Comparison of ENCODE assay signal across 8 cellular contexts in genomic region chr21:43865471-43866181, GRCh38. TPM values are rescaled to one million over a fixed set of nuclear protein-coding genes. Genes with fewer than 3 reads are reported as not detected.
DNase-seq lines count a peak whose midpoint lies in the region; ATAC-seq and TF ChIP-seq lines count a peak whose summit lies in the region.

No MANE protein-coding gene starts in this region.

- H3K27me3 Mint-ChIP-seq in natural killer cell treated with Interleukin-12 subunit alpha and Interleukin-12 subunit beta and Interleukin-15 and Interleukin-18, amount 100 ng/mL, for 72 hours = no peaks in the 10 kb centered on the region
- peaks cover 2% of the 10 kb centered on the region for H3K27me3 Mint-ChIP-seq in type B pancreatic cell

- H3K36me3 Mint-ChIP-seq in natural killer cell treated with Interleukin-12 subunit alpha and Interleukin-12 subunit beta and Interleukin-15 and Interleukin-18, amount 100 ng/mL, for 72 hours = peaks cover 6% of the 10 kb centered on the region
- H3K36me3 Mint-ChIP-seq in type B pancreatic cell = peaks cover 10% of the 10 kb centered on the region

- H3K4me2 ChIP-seq in fibroblast of lung (ENCODE audit: extremely low read depth, insufficient read depth, low read length) = peak overlapping the region; percentile 90

- no peaks in the 10 kb centered on the region for H3K9me3 Mint-ChIP-seq in natural killer cell treated with Interleukin-12 subunit alpha and Interleukin-12 subunit beta and Interleukin-15 and Interleukin-18, amount 100 ng/mL, for 72 hours
- no peaks in the 10 kb centered on the region for H3K9me3 Mint-ChIP-seq in type B pancreatic cell

- DNase-seq in GM12864 (ENCODE audit: low read depth) (no peak), activated T-cell treated with anti-CD3 and anti-CD28 coated beads for 4 hours (peak; percentile 49), fibroblast of lung (ENCODE audit: low read depth in 2 of 2) (peak; percentile 26 to 29), type B pancreatic cell (ENCODE audit: extremely low spot score, unreplicated experiment) (no peak), A172 (ENCODE audit: low spot score) (no peak), MV-4-11 (lab: John Stamatoyannopoulos, UW) (no peak)
- DNase-seq in natural killer cell treated with Interleukin-12 subunit alpha and Interleukin-12 subunit beta and Interleukin-15 and Interleukin-18, amount 100 ng/mL, for 72 hours (ENCODE audit: low spot score) = peak; percentile 75

- H3K4me3 ChIP-seq in GM12864 (ENCODE audit: low read depth, low read length) (peak overlapping the region; percentile 80), fibroblast of lung (replicated peaks in 1 of 4; ENCODE audit: control extremely low read depth in 1 of 4, insufficient read depth in 1 of 4, low read depth in 3 of 4, low read length in 4 of 4) (peak overlapping the region; percentile 37 to 80 (median 64))

- peak; percentile 75 to 83 for ATAC-seq in natural killer cell treated with Interleukin-12 subunit alpha and Interleukin-12 subunit beta and Interleukin-15 and Interleukin-18, amount 100 ng/mL, for 72 hours

- peak overlapping the region; percentile 82 for H3K27ac ChIP-seq in KOPT-K1 (ENCODE audit: low read depth, low read length, poor library complexity, severe bottlenecking)
- H3K27ac ChIP-seq in fibroblast of lung (ENCODE audit: insufficient read depth, low read length) = peak overlapping the region; percentile 69

- TF ChIP-seq CTCF in GM12864 (IDR thresholded peaks at IDR 0.05; ENCODE audit: low read depth, low read length, missing control alignments) = no peak
- TF ChIP-seq CTCF in fibroblast of lung (conservative IDR thresholded peaks at IDR 0.05 in 1 of 2, IDR thresholded peaks at IDR 0.05 in 1 of 2; ENCODE audit: low read depth in 1 of 2, low read length in 2 of 2) = no peak
- no peak for TF ChIP-seq CTCF in type B pancreatic cell (conservative IDR thresholded peaks at IDR 0.05)

- H3K27ac Mint-ChIP-seq in natural killer cell treated with Interleukin-12 subunit alpha and Interleukin-12 subunit beta and Interleukin-15 and Interleukin-18, amount 100 ng/mL, for 72 hours = peak overlapping the region; percentile 56 to 65
- peak overlapping the region; percentile 92 for H3K27ac Mint-ChIP-seq in type B pancreatic cell

- H3K36me3 ChIP-seq in KOPT-K1 (ENCODE audit: insufficient read depth, low read length) (peaks cover 26% of the 10 kb centered on the region), fibroblast of lung (ENCODE audit: control insufficient read depth, insufficient read depth, low read length) (peaks cover 3% of the 10 kb centered on the region)

- peak overlapping the region; percentile 50 for H3K4me3 Mint-ChIP-seq in natural killer cell treated with Interleukin-12 subunit alpha and Interleukin-12 subunit beta and Interleukin-15 and Interleukin-18, amount 100 ng/mL, for 72 hours
- peak overlapping the region; percentile 89 for H3K4me3 Mint-ChIP-seq in type B pancreatic cell

- H3K9me3 ChIP-seq in KOPT-K1 (ENCODE audit: insufficient read depth, low read length, poor library complexity, severe bottlenecking) (no peaks in the 10 kb centered on the region), fibroblast of lung (ENCODE audit: control insufficient read depth, insufficient read depth, low read depth, low read length) (no peaks in the 10 kb centered on the region)

- peaks cover 36% of the 10 kb centered on the region for H3K79me2 ChIP-seq in fibroblast of lung (ENCODE audit: control insufficient read depth, insufficient read depth, low read length)

- no peak overlapping the region for H2AFZ ChIP-seq in fibroblast of lung (ENCODE audit: low read length)

- peaks cover 22 to 25% of the 10 kb centered on the region in 2 donors for H3K4me1 Mint-ChIP-seq in natural killer cell treated with Interleukin-12 subunit alpha and Interleukin-12 subunit beta and Interleukin-15 and Interleukin-18, amount 100 ng/mL, for 72 hours (ENCODE audit: low read depth in 2 of 2)
- H3K4me1 Mint-ChIP-seq in type B pancreatic cell (ENCODE audit: unreplicated experiment) = peaks cover 27% of the 10 kb centered on the region

- no peaks in the 10 kb centered on the region for H4K20me1 ChIP-seq in fibroblast of lung (ENCODE audit: control insufficient read depth, extremely low read depth, insufficient read depth, low read length)

- H3K9ac ChIP-seq in fibroblast of lung (ENCODE audit: insufficient read depth, low read length) = peak overlapping the region; percentile 73

- H3K4me1 ChIP-seq in fibroblast of lung (ENCODE audit: control insufficient read depth, extremely low read depth, insufficient read depth, low read length) = no peaks in the 10 kb centered on the region

- H3K27me3 ChIP-seq in fibroblast of lung (ENCODE audit: control insufficient read depth, insufficient read depth, low read length) = no peaks in the 10 kb centered on the region

RNA-seq across cellular contexts. Expression of gene AGPAT3, which starts 0.6 kb away (rescaled TPM):
- total RNA-seq in fibroblast of lung = 28.8 and 44.9 TPM in 2 replicates
- polyA plus RNA-seq in fibroblast of lung = 29.4 and 39.0 TPM in 2 replicates
- polyA plus RNA-seq in fibroblast of lung (2012) = 42.0 and 55.7 TPM in 2 replicates
- 58.7 and 118 TPM in 2 replicates for polyA minus RNA-seq in fibroblast of lung (ENCODE audit: low replicate concordance)
- 100 to 1,000 TPM in 1 of 2 donors, 10 to 100 TPM in 1; 66.8 to 115 TPM for total RNA-seq in natural killer cell treated with Interleukin-12 subunit alpha and Interleukin-12 subunit beta and Interleukin-15 and Interleukin-18, amount 100 ng/mL, for 72 hours
- total RNA-seq in type B pancreatic cell (ENCODE audit: low replicate concordance) = 57.6 and 59.2 TPM in 2 replicates
- total RNA-seq in A172 (2014; rRNA removed; shearing (Covaris generic)) = 73.4 and 73.5 TPM in 2 replicates

Comparison
In these comparisons a context has a peak if more than half of its experiments do, and no peak if none do; other contexts are left out.
1. DNase-seq: peak in activated T-cell treated with anti-CD3 and anti-CD28 coated beads for 4 hours (single experiment), fibroblast of lung (2 of 2) and natural killer cell treated with Interleukin-12 subunit alpha and Interleukin-12 subunit beta and Interleukin-15 and Interleukin-18, amount 100 ng/mL, for 72 hours (single experiment); none in GM12864 (single experiment), type B pancreatic cell (single experiment), A172 (single experiment) and MV-4-11 (single experiment).